Comparison of ENCODE assay signal across 1 cellular context in the genomic region with DNA sequence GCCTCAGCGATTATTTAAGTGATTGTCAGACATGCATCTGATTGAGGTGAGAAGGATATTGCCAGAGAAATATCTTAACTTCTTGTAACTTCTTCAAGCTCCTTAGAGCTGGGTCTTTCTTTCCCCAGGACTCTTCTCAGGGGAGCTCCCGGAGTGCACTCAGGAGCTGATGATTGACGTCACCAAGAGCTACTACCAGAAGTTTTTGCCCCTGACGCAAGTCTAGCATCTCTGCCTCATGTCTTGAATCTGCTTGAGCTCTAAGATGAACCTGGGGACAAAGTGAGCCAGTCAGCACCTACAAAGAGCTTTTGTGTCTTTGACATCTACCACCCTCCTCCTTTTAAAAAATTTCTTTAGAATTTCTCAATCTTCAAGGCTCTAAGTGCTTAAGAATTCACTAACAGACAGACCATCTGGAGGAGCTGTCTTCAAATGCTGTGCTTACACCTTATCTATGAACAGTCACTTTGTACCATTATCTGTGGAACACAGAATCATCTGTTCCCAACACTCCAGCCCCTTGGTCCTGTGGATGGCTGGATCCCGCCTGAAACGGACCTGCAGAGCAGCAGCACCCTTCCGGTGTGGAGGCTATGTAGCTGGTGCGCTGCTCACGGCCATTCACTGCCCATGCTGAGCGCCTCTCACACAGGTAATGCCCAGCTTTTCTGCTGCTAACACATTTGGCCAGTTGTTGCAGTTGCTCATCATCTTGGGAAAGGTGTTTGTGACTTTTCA.
A peak's percentile ranks its signal among the peaks of the same experiment; 100 is the strongest.
TF ChIP-seq lines count a peak whose summit lies in the region.

No MANE protein-coding gene starts in this region.

TF ChIP-seq in K562, 482 proteins besides CTCF, POLR2A, EP300 and RAD21 (continued from another document and continues in another):
- TF ChIP-seq, protein P1, sequence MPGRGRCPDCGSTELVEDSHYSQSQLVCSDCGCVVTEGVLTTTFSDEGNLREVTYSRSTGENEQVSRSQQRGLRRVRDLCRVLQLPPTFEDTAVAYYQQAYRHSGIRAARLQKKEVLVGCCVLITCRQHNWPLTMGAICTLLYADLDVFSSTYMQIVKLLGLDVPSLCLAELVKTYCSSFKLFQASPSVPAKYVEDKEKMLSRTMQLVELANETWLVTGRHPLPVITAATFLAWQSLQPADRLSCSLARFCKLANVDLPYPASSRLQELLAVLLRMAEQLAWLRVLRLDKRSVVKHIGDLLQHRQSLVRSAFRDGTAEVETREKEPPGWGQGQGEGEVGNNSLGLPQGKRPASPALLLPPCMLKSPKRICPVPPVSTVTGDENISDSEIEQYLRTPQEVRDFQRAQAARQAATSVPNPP (IDR thresholded peaks at IDR 0.05; ENCODE audit: borderline replicate concordance, insufficient read depth, insufficient read length) = no peak
- TF ChIP-seq NCOA1 (IDR thresholded peaks at IDR 0.05; ENCODE audit: low read depth) (peak; percentile 38; the same call in 1 of the 2 replicates), TRIM24 (IDR thresholded peaks at IDR 0.05) (peak; percentile 81 to 88), EWSR1 (IDR thresholded peaks at IDR 0.05; ENCODE audit: borderline replicate concordance, low read depth, partially characterized antibody) (no peak), GABPB1 (CRISPR knock-in tag; IDR thresholded peaks at IDR 0.05) (peak; percentile 84), GATA2 (CRISPR knock-in tag; IDR thresholded peaks at IDR 0.05) (peak; percentile 95), ZNF197 (CRISPR knock-in tag; IDR thresholded peaks at IDR 0.05; ENCODE audit: low read depth) (no peak), POLR3G (IDR thresholded peaks at IDR 0.05; ENCODE audit: extremely low read depth, insufficient read length, insufficient replicate concordance) (no peak), MCM5 (IDR thresholded peaks at IDR 0.05; ENCODE audit: low read depth) (no peak), MIER1 (IDR thresholded peaks at IDR 0.05; ENCODE audit: low read depth) (no peak), FOXA3 (CRISPR knock-in tag; conservative IDR thresholded peaks at IDR 0.05 in 1 of 2, IDR thresholded peaks at IDR 0.05 in 1 of 2) (no peak), SMARCA4 (IDR thresholded peaks at IDR 0.05) (peak; percentile 91), TOE1 (IDR thresholded peaks at IDR 0.05; ENCODE audit: borderline replicate concordance) (no peak), TOE1 (CRISPR knock-in tag; IDR thresholded peaks at IDR 0.05; ENCODE audit: borderline replicate concordance, low read depth) (no peak), ILF3 (IDR thresholded peaks at IDR 0.05; ENCODE audit: borderline replicate concordance) (no peak), ZNF589 (CRISPR knock-in tag; IDR thresholded peaks at IDR 0.05; ENCODE audit: low read depth) (0 out of 2 replicates have a peak, but pooled peaks have one; percentile 46), ATF7 (IDR thresholded peaks at IDR 0.05) (peak; percentile 68), SLC30A9 (CRISPR knock-in tag; IDR thresholded peaks at IDR 0.05) (no peak), NR3C1 (CRISPR knock-in tag; IDR thresholded peaks at IDR 0.05) (no peak), HDAC6 (IDR thresholded peaks at IDR 0.05; ENCODE audit: low read depth, low read length) (no peak)
- TF ChIP-seq, protein P2, sequence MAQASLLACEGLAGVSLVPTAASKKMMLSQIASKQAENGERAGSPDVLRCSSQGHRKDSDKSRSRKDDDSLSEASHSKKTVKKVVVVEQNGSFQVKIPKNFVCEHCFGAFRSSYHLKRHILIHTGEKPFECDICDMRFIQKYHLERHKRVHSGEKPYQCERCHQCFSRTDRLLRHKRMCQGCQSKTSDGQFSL (CRISPR knock-in tag; IDR thresholded peaks at IDR 0.05) = no peak
- TF ChIP-seq, protein P2 (tag; IDR thresholded peaks at IDR 0.05) = no peak
- TF ChIP-seq, protein P3, sequence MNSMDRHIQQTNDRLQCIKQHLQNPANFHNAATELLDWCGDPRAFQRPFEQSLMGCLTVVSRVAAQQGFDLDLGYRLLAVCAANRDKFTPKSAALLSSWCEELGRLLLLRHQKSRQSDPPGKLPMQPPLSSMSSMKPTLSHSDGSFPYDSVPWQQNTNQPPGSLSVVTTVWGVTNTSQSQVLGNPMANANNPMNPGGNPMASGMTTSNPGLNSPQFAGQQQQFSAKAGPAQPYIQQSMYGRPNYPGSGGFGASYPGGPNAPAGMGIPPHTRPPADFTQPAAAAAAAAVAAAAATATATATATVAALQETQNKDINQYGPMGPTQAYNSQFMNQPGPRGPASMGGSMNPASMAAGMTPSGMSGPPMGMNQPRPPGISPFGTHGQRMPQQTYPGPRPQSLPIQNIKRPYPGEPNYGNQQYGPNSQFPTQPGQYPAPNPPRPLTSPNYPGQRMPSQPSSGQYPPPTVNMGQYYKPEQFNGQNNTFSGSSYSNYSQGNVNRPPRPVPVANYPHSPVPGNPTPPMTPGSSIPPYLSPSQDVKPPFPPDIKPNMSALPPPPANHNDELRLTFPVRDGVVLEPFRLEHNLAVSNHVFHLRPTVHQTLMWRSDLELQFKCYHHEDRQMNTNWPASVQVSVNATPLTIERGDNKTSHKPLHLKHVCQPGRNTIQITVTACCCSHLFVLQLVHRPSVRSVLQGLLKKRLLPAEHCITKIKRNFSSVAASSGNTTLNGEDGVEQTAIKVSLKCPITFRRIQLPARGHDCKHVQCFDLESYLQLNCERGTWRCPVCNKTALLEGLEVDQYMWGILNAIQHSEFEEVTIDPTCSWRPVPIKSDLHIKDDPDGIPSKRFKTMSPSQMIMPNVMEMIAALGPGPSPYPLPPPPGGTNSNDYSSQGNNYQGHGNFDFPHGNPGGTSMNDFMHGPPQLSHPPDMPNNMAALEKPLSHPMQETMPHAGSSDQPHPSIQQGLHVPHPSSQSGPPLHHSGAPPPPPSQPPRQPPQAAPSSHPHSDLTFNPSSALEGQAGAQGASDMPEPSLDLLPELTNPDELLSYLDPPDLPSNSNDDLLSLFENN (IDR thresholded peaks at IDR 0.05; ENCODE audit: low read depth in 2 of 2, low read length in 2 of 2) = peak in 1 of 2 experiments; percentile 82; a peak in 2 of 4 replicates
- TF ChIP-seq, protein P4, sequence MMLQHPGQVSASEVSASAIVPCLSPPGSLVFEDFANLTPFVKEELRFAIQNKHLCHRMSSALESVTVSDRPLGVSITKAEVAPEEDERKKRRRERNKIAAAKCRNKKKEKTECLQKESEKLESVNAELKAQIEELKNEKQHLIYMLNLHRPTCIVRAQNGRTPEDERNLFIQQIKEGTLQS (IDR thresholded peaks at IDR 0.05) = peak; percentile 47
- TF ChIP-seq, protein P4 (CRISPR knock-in tag; conservative IDR thresholded peaks at IDR 0.05) = 0 out of 2 replicates have a peak, but pooled peaks have one; percentile 10
- TF ChIP-seq, protein P5, sequence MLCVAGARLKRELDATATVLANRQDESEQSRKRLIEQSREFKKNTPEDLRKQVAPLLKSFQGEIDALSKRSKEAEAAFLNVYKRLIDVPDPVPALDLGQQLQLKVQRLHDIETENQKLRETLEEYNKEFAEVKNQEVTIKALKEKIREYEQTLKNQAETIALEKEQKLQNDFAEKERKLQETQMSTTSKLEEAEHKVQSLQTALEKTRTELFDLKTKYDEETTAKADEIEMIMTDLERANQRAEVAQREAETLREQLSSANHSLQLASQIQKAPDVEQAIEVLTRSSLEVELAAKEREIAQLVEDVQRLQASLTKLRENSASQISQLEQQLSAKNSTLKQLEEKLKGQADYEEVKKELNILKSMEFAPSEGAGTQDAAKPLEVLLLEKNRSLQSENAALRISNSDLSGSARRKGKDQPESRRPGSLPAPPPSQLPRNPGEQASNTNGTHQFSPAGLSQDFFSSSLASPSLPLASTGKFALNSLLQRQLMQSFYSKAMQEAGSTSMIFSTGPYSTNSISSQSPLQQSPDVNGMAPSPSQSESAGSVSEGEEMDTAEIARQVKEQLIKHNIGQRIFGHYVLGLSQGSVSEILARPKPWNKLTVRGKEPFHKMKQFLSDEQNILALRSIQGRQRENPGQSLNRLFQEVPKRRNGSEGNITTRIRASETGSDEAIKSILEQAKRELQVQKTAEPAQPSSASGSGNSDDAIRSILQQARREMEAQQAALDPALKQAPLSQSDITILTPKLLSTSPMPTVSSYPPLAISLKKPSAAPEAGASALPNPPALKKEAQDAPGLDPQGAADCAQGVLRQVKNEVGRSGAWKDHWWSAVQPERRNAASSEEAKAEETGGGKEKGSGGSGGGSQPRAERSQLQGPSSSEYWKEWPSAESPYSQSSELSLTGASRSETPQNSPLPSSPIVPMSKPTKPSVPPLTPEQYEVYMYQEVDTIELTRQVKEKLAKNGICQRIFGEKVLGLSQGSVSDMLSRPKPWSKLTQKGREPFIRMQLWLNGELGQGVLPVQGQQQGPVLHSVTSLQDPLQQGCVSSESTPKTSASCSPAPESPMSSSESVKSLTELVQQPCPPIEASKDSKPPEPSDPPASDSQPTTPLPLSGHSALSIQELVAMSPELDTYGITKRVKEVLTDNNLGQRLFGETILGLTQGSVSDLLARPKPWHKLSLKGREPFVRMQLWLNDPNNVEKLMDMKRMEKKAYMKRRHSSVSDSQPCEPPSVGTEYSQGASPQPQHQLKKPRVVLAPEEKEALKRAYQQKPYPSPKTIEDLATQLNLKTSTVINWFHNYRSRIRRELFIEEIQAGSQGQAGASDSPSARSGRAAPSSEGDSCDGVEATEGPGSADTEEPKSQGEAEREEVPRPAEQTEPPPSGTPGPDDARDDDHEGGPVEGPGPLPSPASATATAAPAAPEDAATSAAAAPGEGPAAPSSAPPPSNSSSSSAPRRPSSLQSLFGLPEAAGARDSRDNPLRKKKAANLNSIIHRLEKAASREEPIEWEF (CRISPR knock-in tag; IDR thresholded peaks at IDR 0.05) = no peak
- TF ChIP-seq, protein P6, sequence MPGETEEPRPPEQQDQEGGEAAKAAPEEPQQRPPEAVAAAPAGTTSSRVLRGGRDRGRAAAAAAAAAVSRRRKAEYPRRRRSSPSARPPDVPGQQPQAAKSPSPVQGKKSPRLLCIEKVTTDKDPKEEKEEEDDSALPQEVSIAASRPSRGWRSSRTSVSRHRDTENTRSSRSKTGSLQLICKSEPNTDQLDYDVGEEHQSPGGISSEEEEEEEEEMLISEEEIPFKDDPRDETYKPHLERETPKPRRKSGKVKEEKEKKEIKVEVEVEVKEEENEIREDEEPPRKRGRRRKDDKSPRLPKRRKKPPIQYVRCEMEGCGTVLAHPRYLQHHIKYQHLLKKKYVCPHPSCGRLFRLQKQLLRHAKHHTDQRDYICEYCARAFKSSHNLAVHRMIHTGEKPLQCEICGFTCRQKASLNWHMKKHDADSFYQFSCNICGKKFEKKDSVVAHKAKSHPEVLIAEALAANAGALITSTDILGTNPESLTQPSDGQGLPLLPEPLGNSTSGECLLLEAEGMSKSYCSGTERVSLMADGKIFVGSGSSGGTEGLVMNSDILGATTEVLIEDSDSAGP (CRISPR knock-in tag; IDR thresholded peaks at IDR 0.05) = no peak
